1 cellular context compared by ENCODE assay signal in the genomic region with DNA sequence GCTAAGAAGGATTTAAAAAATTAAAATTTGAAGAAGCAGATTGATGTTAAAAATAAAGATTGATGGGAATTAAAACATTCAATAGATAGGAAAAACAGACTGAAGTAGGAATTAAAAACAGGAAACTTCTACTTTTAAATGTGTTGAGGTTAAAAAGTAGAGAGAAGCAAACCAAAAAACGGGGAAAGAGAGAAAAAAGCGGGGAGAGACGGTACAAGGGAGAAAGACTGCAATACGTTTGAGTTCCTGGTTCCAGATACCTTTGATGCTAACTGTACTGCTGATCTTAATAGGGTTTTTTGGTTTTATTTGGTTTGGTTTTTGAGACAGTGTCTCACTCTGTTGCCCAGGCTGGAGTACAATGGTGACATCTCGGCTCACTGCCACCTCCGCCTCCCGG.
TF ChIP-seq lines count a peak whose summit lies in the region.

No MANE protein-coding gene starts in this region.

TF ChIP-seq in IMR-90, 13 proteins besides CTCF, POLR2A, EP300 and RAD21:
- no peak for TF ChIP-seq CEBPB (IDR thresholded peaks at IDR 0.05; ENCODE audit: low read depth, low read length)
- no peak for TF ChIP-seq FOS (IDR thresholded peaks at IDR 0.05; ENCODE audit: low read depth, low read length)
- no peak for TF ChIP-seq MXI1 (IDR thresholded peaks at IDR 0.05; ENCODE audit: borderline replicate concordance, low read depth, low read length)
- no peak for TF ChIP-seq CHD1 (IDR thresholded peaks at IDR 0.05; ENCODE audit: low read depth, low read length)
- TF ChIP-seq NFE2L2 (IDR thresholded peaks at IDR 0.05; ENCODE audit: low read depth, low read length): no peak
- no peak for TF ChIP-seq MAFK (IDR thresholded peaks at IDR 0.05; ENCODE audit: low read depth, low read length)
- TF ChIP-seq SMC3 (IDR thresholded peaks at IDR 0.05; ENCODE audit: low read depth, low read length): no peak
